Comparison of ENCODE assay signal across 16 cellular contexts in the genomic region with DNA sequence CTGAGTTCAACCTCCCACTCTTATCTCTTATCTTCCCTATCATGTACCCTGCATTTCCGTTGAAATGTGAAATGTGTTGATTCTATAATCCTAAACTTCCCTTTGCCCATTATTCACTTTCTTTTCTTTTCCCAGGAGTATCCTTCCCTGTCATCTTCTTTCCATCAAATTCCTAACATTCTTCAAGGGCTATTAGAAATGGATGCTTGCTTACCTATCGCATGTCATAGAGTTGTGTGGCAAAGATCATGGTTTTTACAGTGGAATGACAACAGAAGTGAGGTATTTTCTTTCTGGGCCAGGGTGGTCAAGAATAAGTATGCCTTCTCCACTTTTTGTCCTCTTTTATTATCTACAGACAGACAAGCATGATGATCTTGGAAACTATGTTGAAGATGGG.
"Had no signal": no experiment of that assay in that cellular context is flagged by ENCODE, and none has a peak within 500 bp of the region (broad histone marks: within the 10 kb centered on the region; RNA-seq: fewer than 3 reads in every experiment).

No MANE protein-coding gene starts in this region.

- ATAC-seq: effector memory CD8-positive, alpha-beta T cell; heart right ventricle had no signal

- H3K4me3 ChIP-seq: heart right ventricle had no signal

- H3K9me3 Mint-ChIP-seq: activated CD4-positive, alpha-beta T cell treated with anti-CD3 and anti-CD28 coated beads, Interleukin-2, amount 10 ng/mL, durations not matched to agents 24 days and 14 days; activated naive CD8-positive, alpha-beta T cell treated with anti-CD3 and anti-CD28 coated beads for 36 hours had no signal

- H3K9me3 ChIP-seq: heart right ventricle had no signal

- H3K4me1 Mint-ChIP-seq: activated CD4-positive, alpha-beta T cell treated with anti-CD3 and anti-CD28 coated beads, Interleukin-2, amount 10 ng/mL, durations not matched to agents 24 days and 14 days; activated naive CD8-positive, alpha-beta T cell treated with anti-CD3 and anti-CD28 coated beads for 36 hours; naive B cell had no signal

- H3K27me3 ChIP-seq: heart right ventricle had no signal

- H3K36me3 Mint-ChIP-seq: activated naive CD8-positive, alpha-beta T cell treated with anti-CD3 and anti-CD28 coated beads for 36 hours; naive B cell; type B pancreatic cell had no signal

- H3K27ac Mint-ChIP-seq: activated CD4-positive, alpha-beta T cell treated with anti-CD3 and anti-CD28 coated beads, Interleukin-2, amount 10 ng/mL, durations not matched to agents 24 days and 14 days; activated naive CD8-positive, alpha-beta T cell treated with anti-CD3 and anti-CD28 coated beads for 36 hours; effector memory CD8-positive, alpha-beta T cell; naive B cell; T-helper 2 cell treated with Interferon-gamma antibody and Interleukin-4, amounts not matched to agents 5 μg/mL and 100 μg/mL, for 36 hours; type B pancreatic cell had no signal

- H3K27ac ChIP-seq: parathyroid adenoma had no signal

- H3K4me1 ChIP-seq: parathyroid adenoma had no signal

- DNase-seq: activated CD4-positive, alpha-beta T cell treated with anti-CD3 and anti-CD28 coated beads, Interleukin-2, amount 10 ng/mL, durations not matched to agents 24 days and 14 days; activated CD4-positive, CD25-positive, alpha-beta regulatory T cell; activated naive CD8-positive, alpha-beta T cell treated with anti-CD3 and anti-CD28 coated beads for 36 hours; amygdala; cerebellar nuclear complex; dermis blood vessel endothelial cell; effector memory CD8-positive, alpha-beta T cell; foreskin melanocyte; heart right ventricle; naive B cell; retina; stimulated activated CD4-positive, alpha-beta T cell treated with anti-CD3 and anti-CD28 coated beads, Interleukin-4, amount 100 ng/mL, for 1 hour; stimulated activated naive CD4-positive, alpha-beta T cell had no signal

- H3K27me3 Mint-ChIP-seq: activated CD4-positive, alpha-beta T cell treated with anti-CD3 and anti-CD28 coated beads, Interleukin-2, amount 10 ng/mL, durations not matched to agents 24 days and 14 days; activated naive CD8-positive, alpha-beta T cell treated with anti-CD3 and anti-CD28 coated beads for 36 hours; effector memory CD8-positive, alpha-beta T cell; naive B cell; type B pancreatic cell had no signal

- H3K4me3 Mint-ChIP-seq: activated CD4-positive, alpha-beta T cell treated with anti-CD3 and anti-CD28 coated beads, Interleukin-2, amount 10 ng/mL, durations not matched to agents 24 days and 14 days; activated naive CD8-positive, alpha-beta T cell treated with anti-CD3 and anti-CD28 coated beads for 36 hours; effector memory CD8-positive, alpha-beta T cell; naive B cell; T-helper 2 cell treated with Interferon-gamma antibody and Interleukin-4, amounts not matched to agents 5 μg/mL and 100 μg/mL, for 36 hours; type B pancreatic cell had no signal

- H3K36me3 ChIP-seq: heart right ventricle had no signal
